Comparison of ENCODE assay signal across 22 cellular contexts in the genomic region with DNA sequence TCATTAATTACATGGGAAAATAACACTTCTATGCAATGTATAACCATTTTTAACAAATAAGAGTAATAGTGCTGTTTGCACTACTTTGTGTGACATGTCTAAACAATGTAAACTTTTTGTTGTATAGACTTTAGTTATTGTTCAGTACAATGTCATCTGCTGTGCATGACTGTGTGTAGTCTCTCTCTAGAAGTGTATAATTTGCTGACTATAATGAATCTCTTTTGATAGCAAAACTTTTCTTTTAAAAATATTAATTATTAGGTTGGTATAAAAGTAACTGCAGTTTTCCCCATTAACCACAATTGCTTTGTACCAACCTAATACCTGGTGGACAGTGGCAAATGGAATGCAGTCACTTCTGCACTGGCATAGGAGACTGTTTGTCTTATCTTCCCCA.
DNase-seq lines count a peak whose midpoint lies in the region; ATAC-seq, FAIRE-seq and TF ChIP-seq lines count a peak whose summit lies in the region.
"Had no signal": no experiment of that assay in that cellular context is flagged by ENCODE, and none has a peak within 500 bp of the region (broad histone marks: within the 10 kb centered on the region; RNA-seq: fewer than 3 reads in every experiment).

No MANE protein-coding gene starts in this region.

- no peaks in the 10 kb centered on the region for H4K20me1 ChIP-seq in K562 (replicated peaks; ENCODE audit: control insufficient read depth, insufficient read depth, low read length)
- H4K20me1 ChIP-seq: BLaER1 treated with 17β-estradiol and CSF1 and Interleukin-3, amounts not matched to agents 10 nM and 100 nM had no signal

- no peaks in the 10 kb centered on the region for H3K79me2 ChIP-seq in K562 (ENCODE audit: control insufficient read depth, insufficient read depth, low read length)

- no peaks in the 10 kb centered on the region for H3K27me3 ChIP-seq in K562 (ENCODE audit: control insufficient read depth in 2 of 2, insufficient read depth in 2 of 2, low read length in 2 of 2)
- H3K27me3 ChIP-seq: BLaER1 treated with 17β-estradiol and CSF1 and Interleukin-3, amounts not matched to agents 10 nM and 100 nM had no signal

- no peak overlapping the region for H3K4me2 ChIP-seq in A549
- no peak overlapping the region for H3K4me2 ChIP-seq in K562 (ENCODE audit: insufficient read depth, low read length)

- H3K27ac ChIP-seq in A549 (no peak overlapping the region), K562 (ENCODE audit: extremely low read depth, low read depth, low read length) (no peak overlapping the region), substantia nigra (ENCODE audit: low read depth, low read length, poor library complexity, severe bottlenecking) (peak overlapping the region; percentile 63), temporal lobe (ENCODE audit: low read depth, low read length) (peak overlapping the region; percentile 51)
- H3K27ac ChIP-seq: BLaER1 treated with 17β-estradiol and CSF1 and Interleukin-3, amounts not matched to agents 10 nM and 100 nM; C4-2B had no signal

- CTCF ChIA-PET in A549 (lab: Yijun Ruan, JAX), result no interaction called here
- CTCF ChIA-PET in K562 (lab: Yijun Ruan, JAX; ENCODE audit: low intra/inter-chr PET ratio), result no interaction called here

- no peak overlapping the region for H3K9ac ChIP-seq in K562 (ENCODE audit: insufficient read depth in 1 of 2, low read depth in 2 of 2, low read length in 2 of 2)
- H3K9ac ChIP-seq: BLaER1 treated with 17β-estradiol and CSF1 and Interleukin-3, amounts not matched to agents 10 nM and 100 nM had no signal

- no TSS peak for BruUV-seq in K562 (replicated peaks; lab: Mats Ljungman, UMichigan)

- FAIRE-seq in A549 (lab: Jason Lieb, UNC) (no peak), K562 (lab: Jason Lieb, UNC) (no peak)
- FAIRE-seq: A204.1, D721Med, G401.6, GM12891 had no signal

- TF ChIP-seq RAD21 in A549 (conservative IDR thresholded peaks at IDR 0.05 in 1 of 2, IDR thresholded peaks at IDR 0.05 in 1 of 2) (no peak), K562 (CRISPR knock-in tag; conservative IDR thresholded peaks at IDR 0.05 in 1 of 2, IDR thresholded peaks at IDR 0.05 in 1 of 2) (no peak)

- H3K9me3 ChIP-seq in A549 (no peaks in the 10 kb centered on the region), K562 (replicated peaks; ENCODE audit: control insufficient read depth, insufficient read depth, low read depth, low read length) (no peaks in the 10 kb centered on the region)
- H3K9me3 ChIP-seq: BLaER1 treated with 17β-estradiol and CSF1 and Interleukin-3, amounts not matched to agents 10 nM and 100 nM; Caco-2 had no signal

- TF ChIP-seq CTCF in A549 (IDR thresholded peaks at IDR 0.05) (no peak), K562 (IDR thresholded peaks at IDR 0.05 in 2 of 3, conservative IDR thresholded peaks at IDR 0.05 in 1 of 3; ENCODE audit: insufficient read depth in 2 of 3, low read depth in 1 of 3, low read length in 3 of 3) (no peak)

- no peak overlapping the region for H3K4me3 Mint-ChIP-seq in stimulated activated naive B cell treated with anti-CD40 and anti-IgM and Interleukin-4, amounts not matched to agents 10 μg/mL and 1 μg/mL and 100 μg/mL, for 72 hours
- H3K4me3 Mint-ChIP-seq: B cell; CD4-positive, alpha-beta T cell; CD8-positive, alpha-beta T cell had no signal

- no peaks in the 10 kb centered on the region for H3K36me3 ChIP-seq in K562 (ENCODE audit: control insufficient read depth, insufficient read depth, low read length)
- H3K36me3 ChIP-seq: BLaER1 treated with 17β-estradiol and CSF1 and Interleukin-3, amounts not matched to agents 10 nM and 100 nM had no signal

- no peak for DNase-seq in A549 (ENCODE audit: low read depth in 1 of 2, low spot score in 1 of 2)
- DNase-seq in K562 (ENCODE audit: extremely low read depth in 1 of 4, low spot score in 3 of 4), result no peak
- DNase-seq in substantia nigra (lab: John Stamatoyannopoulos, UW), result no peak
- no peak for DNase-seq in GM19238 (ENCODE audit: insufficient read length, low spot score)
- DNase-seq in stimulated activated naive B cell treated with anti-CD40 and anti-IgM and Interleukin-4, amounts not matched to agents 10 μg/mL and 1 μg/mL and 100 μg/mL, for 72 hours, result no peak
- no peak for DNase-seq in NCI-H187 treated with DMSO at 0.1 percent for 48 hours (lab: John Stamatoyannopoulos, UW)
- DNase-seq: 8988T; AML-193; Caco-2; Calu3; CD4-positive, alpha-beta T cell; CD8-positive, alpha-beta T cell; DMS79 treated with DMSO at 0.1 percent for 48 hours; GF-D8 had no signal

- POLR2A ChIA-PET in A549 (lab: Yijun Ruan, JAX), result no interaction called here
- POLR2A ChIA-PET in K562 (lab: Yijun Ruan, JAX), result no interaction called here

- H3K36me3 Mint-ChIP-seq in stimulated activated naive B cell treated with anti-CD40 and anti-IgM and Interleukin-4, amounts not matched to agents 10 μg/mL and 1 μg/mL and 100 μg/mL, for 72 hours, result no peaks in the 10 kb centered on the region
- H3K36me3 Mint-ChIP-seq: CD8-positive, alpha-beta T cell had no signal

- in situ Hi-C loops in K562 (cut with MboI), result no loop called here

- peaks cover 9% of the 10 kb centered on the region; the same call in 2 of the 3 replicates for H3K4me1 ChIP-seq in A549
- peaks cover 0 to 5% of the 10 kb centered on the region in 2 experiments; a peak in 2 of 5 replicates for H3K4me1 ChIP-seq in K562 (replicated peaks in 1 of 2; ENCODE audit: control insufficient read depth in 2 of 2, insufficient read depth in 2 of 2, low read length in 2 of 2)
- H3K4me1 ChIP-seq: Caco-2 had no signal

- peaks cover 12 to 14% of the 10 kb centered on the region in 2 donors for H3K4me1 Mint-ChIP-seq in stimulated activated naive B cell treated with anti-CD40 and anti-IgM and Interleukin-4, amounts not matched to agents 10 μg/mL and 1 μg/mL and 100 μg/mL, for 72 hours

- no peak for TF ChIP-seq POLR2A in A549 (IDR thresholded peaks at IDR 0.05; ENCODE audit: low read length)
- no peak for TF ChIP-seq POLR2A in K562 (conservative IDR thresholded peaks at IDR 0.05)

- intact Hi-C loops in K562 (cut with micrococcal nuclease), result no loop called here

- no peaks in the 10 kb centered on the region for H3K9me1 ChIP-seq in K562 (ENCODE audit: control insufficient read depth, insufficient read depth, low read length)

- ATAC-seq in A549 (no peak), K562 (no peak)
- ATAC-seq in stimulated activated naive B cell treated with anti-CD40 and anti-IgM and Interleukin-4, amounts not matched to agents 10 μg/mL and 1 μg/mL and 100 μg/mL, for 72 hours (replicated peaks), result no peak
- ATAC-seq: CD8-positive, alpha-beta T cell had no signal

- no peak overlapping the region for H3K27ac Mint-ChIP-seq in stimulated activated naive B cell treated with anti-CD40 and anti-IgM and Interleukin-4, amounts not matched to agents 10 μg/mL and 1 μg/mL and 100 μg/mL, for 72 hours
- H3K27ac Mint-ChIP-seq: B cell; CD4-positive, alpha-beta T cell; CD8-positive, alpha-beta T cell had no signal

- no peaks in the 10 kb centered on the region for H3K27me3 Mint-ChIP-seq in stimulated activated naive B cell treated with anti-CD40 and anti-IgM and Interleukin-4, amounts not matched to agents 10 μg/mL and 1 μg/mL and 100 μg/mL, for 72 hours
- H3K27me3 Mint-ChIP-seq: B cell; CD4-positive, alpha-beta T cell had no signal

- no peak overlapping the region for H2AFZ ChIP-seq in K562 (ENCODE audit: low read depth, low read length)

- TF ChIP-seq EP300 in A549 (IDR thresholded peaks at IDR 0.05) (no peak), K562 (IDR thresholded peaks at IDR 0.05; ENCODE audit: low read length) (no peak)

- H3K4me3 ChIP-seq in A549 (no peak overlapping the region), K562 (no peak overlapping the region)
- H3K4me3 ChIP-seq: BLaER1 treated with 17β-estradiol and CSF1 and Interleukin-3, amounts not matched to agents 10 nM and 100 nM had no signal

- no peaks in the 10 kb centered on the region for H3K9me3 Mint-ChIP-seq in stimulated activated naive B cell treated with anti-CD40 and anti-IgM and Interleukin-4, amounts not matched to agents 10 μg/mL and 1 μg/mL and 100 μg/mL, for 72 hours
- H3K9me3 Mint-ChIP-seq: CD4-positive, alpha-beta T cell; CD8-positive, alpha-beta T cell had no signal

TF ChIP-seq in A549, 52 proteins besides CTCF, POLR2A, EP300 and RAD21:
- TF ChIP-seq MAFK (IDR thresholded peaks at IDR 0.05; ENCODE audit: partially characterized antibody) (peak; percentile 2), PHF8 (IDR thresholded peaks at IDR 0.05; ENCODE audit: borderline replicate concordance, low read depth) (no peak)
TF ChIP-seq in A549: peak in this region for 1.

TF ChIP-seq in K562, 482 proteins besides CTCF, POLR2A, EP300 and RAD21:
- TF ChIP-seq, protein P1, sequence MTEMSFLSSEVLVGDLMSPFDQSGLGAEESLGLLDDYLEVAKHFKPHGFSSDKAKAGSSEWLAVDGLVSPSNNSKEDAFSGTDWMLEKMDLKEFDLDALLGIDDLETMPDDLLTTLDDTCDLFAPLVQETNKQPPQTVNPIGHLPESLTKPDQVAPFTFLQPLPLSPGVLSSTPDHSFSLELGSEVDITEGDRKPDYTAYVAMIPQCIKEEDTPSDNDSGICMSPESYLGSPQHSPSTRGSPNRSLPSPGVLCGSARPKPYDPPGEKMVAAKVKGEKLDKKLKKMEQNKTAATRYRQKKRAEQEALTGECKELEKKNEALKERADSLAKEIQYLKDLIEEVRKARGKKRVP (CRISPR knock-in tag; IDR thresholded peaks at IDR 0.05), result no peak
- peak; percentile 17; the same call in 1 of the 2 replicates for TF ChIP-seq MAFG (tag; conservative IDR thresholded peaks at IDR 0.05)
- no peak for TF ChIP-seq NR2F6 (CRISPR knock-in tag; IDR thresholded peaks at IDR 0.05)
- TF ChIP-seq ZNF316 (IDR thresholded peaks at IDR 0.05), result peak; percentile 65
- peak; percentile 42; the same call in 1 of the 2 replicates for TF ChIP-seq C11orf30 (IDR thresholded peaks at IDR 0.05; ENCODE audit: low read depth)
TF ChIP-seq in K562: peak in this region for 3.

Comparison
In these comparisons a context has a peak if more than half of its experiments do, and no peak if none do; other contexts are left out.
1. H3K27ac ChIP-seq: peak in substantia nigra (single experiment) and temporal lobe (single experiment); none in A549 (0 of 2) and K562 (single experiment).